ENCODE assay signal across 24 cellular contexts in the genomic region with DNA sequence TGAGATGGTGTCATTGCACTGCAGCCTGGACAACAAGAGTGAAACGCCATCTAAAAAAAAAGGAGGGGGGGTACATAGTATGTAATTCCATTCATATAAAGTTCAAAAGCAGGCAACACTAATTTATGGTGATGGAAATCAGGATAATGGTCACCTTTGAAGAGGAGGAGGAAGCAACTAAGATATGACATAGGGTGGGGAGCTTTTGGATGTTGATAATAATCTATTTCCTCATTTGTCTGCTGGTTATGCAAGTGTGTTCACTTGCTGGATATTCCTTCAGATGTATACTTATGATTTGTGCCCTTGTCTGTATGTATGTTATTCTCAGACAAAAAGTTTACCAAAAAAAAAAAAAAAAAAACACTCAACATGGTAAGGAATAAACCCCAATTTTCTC.
"Had no signal": no experiment of that assay in that cellular context is flagged by ENCODE, and none has a peak within 500 bp of the region (broad histone marks: within the 10 kb centered on the region; RNA-seq: fewer than 3 reads in every experiment).

No MANE protein-coding gene starts in this region.

- H3K9me3 Mint-ChIP-seq: immature natural killer cell; naive thymus-derived CD8-positive, alpha-beta T cell; nephron; neural crest cell; stimulated activated effector memory CD8-positive, alpha-beta T cell treated with anti-CD3 and anti-CD28 coated beads, Interleukin-12 subunit alpha, Interleukin-12 subunit beta, amount 100 ng/mL, for 72 hours; stimulated activated naive CD8-positive, alpha-beta T cell treated with anti-CD3 and anti-CD28 coated beads, Interleukin-15, Interleukin-2, amounts not matched to agents 100 ng/mL and 50 ng/mL, for 24 hours; type B pancreatic cell had no signal

- DNase-seq: hypothalamus; immature natural killer cell; kidney; left colon; left lung; lower lobe of right lung; mammary epithelial cell; mesenchymal stem cell; naive thymus-derived CD8-positive, alpha-beta T cell; nucleus accumbens; pancreas; posterior cingulate gyrus; retina; right cardiac atrium; spleen; stimulated activated CD4-positive, alpha-beta T cell treated with anti-CD3 and anti-CD28 coated beads, Interleukin-4, amount 100 ng/mL, for 24 hours; stimulated activated naive CD4-positive, alpha-beta T cell; tibial artery; uterus had no signal

- H3K27me3 Mint-ChIP-seq: naive thymus-derived CD8-positive, alpha-beta T cell; stimulated activated naive CD8-positive, alpha-beta T cell treated with anti-CD3 and anti-CD28 coated beads, Interleukin-15, Interleukin-2, amounts not matched to agents 100 ng/mL and 50 ng/mL, for 24 hours; type B pancreatic cell had no signal

- H3K27ac Mint-ChIP-seq: immature natural killer cell; naive thymus-derived CD8-positive, alpha-beta T cell; nephron; stimulated activated effector memory CD8-positive, alpha-beta T cell treated with anti-CD3 and anti-CD28 coated beads, Interleukin-12 subunit alpha, Interleukin-12 subunit beta, amount 100 ng/mL, for 72 hours; stimulated activated naive CD8-positive, alpha-beta T cell treated with anti-CD3 and anti-CD28 coated beads, Interleukin-15, Interleukin-2, amounts not matched to agents 100 ng/mL and 50 ng/mL, for 24 hours; type B pancreatic cell had no signal

- H3K4me1 Mint-ChIP-seq: naive thymus-derived CD8-positive, alpha-beta T cell; nephron; neural crest cell; stimulated activated effector memory CD8-positive, alpha-beta T cell treated with anti-CD3 and anti-CD28 coated beads, Interleukin-12 subunit alpha, Interleukin-12 subunit beta, amount 100 ng/mL, for 72 hours had no signal

- H3K36me3 Mint-ChIP-seq: immature natural killer cell; naive thymus-derived CD8-positive, alpha-beta T cell; stimulated activated effector memory CD8-positive, alpha-beta T cell treated with anti-CD3 and anti-CD28 coated beads, Interleukin-12 subunit alpha, Interleukin-12 subunit beta, amount 100 ng/mL, for 72 hours; type B pancreatic cell had no signal

- H3K4me3 Mint-ChIP-seq: immature natural killer cell; naive thymus-derived CD8-positive, alpha-beta T cell; nephron; neural crest cell; stimulated activated effector memory CD8-positive, alpha-beta T cell treated with anti-CD3 and anti-CD28 coated beads, Interleukin-12 subunit alpha, Interleukin-12 subunit beta, amount 100 ng/mL, for 72 hours; stimulated activated naive CD8-positive, alpha-beta T cell treated with anti-CD3 and anti-CD28 coated beads, Interleukin-15, Interleukin-2, amounts not matched to agents 100 ng/mL and 50 ng/mL, for 24 hours; type B pancreatic cell had no signal
